Comparison of ENCODE assay signal across 20 cellular contexts in genomic region chr4:78414116-78414515, GRCh38.
"Had no signal": no experiment of that assay in that cellular context is flagged by ENCODE, and none has a peak within 500 bp of the region (broad histone marks: within the 10 kb centered on the region; RNA-seq: fewer than 3 reads in every experiment).

No MANE protein-coding gene starts in this region.

- H3K36me3 ChIP-seq: left lung, right lobe of liver, spleen had no signal

- DNase-seq: activated CD4-positive, alpha-beta T cell treated with anti-CD3 and anti-CD28 coated beads for 48 hours; activated CD8-positive, alpha-beta memory T cell treated with anti-CD3 and anti-CD28 coated beads, Interleukin-2, amount 50 U/mL, for 48 hours; activated CD8-positive, alpha-beta T cell treated with anti-CD3 and anti-CD28 coated beads, Interleukin-2, amount 10 ng/mL, durations not matched to agents 7 days and 5 days; activated naive CD4-positive, alpha-beta T cell; activated naive CD8-positive, alpha-beta T cell treated with anti-CD3 and anti-CD28 coated beads, Interleukin-2, amount 50 U/mL, for 24 hours; central memory CD4-positive, alpha-beta T cell; effector memory CD4-positive, alpha-beta T cell; foreskin keratinocyte; islet precursor cell; left lung; mesenchymal stem cell; nephron progenitor cell; psoas muscle; right lobe of liver; spleen; stimulated activated CD4-positive, alpha-beta T cell treated with anti-CD3 and anti-CD28 coated beads, Interleukin-1b, Interleukin-23, amount 100 ng/mL, for 48 hours; T-cell had no signal

- H3K4me1 ChIP-seq: left lung, psoas muscle, right lobe of liver, tibial nerve had no signal

- H3K27ac ChIP-seq: epithelial cell of prostate, foreskin keratinocyte, heart right ventricle, left lung, psoas muscle, right lobe of liver, spleen, tibial nerve had no signal

- H3K4me3 ChIP-seq: heart right ventricle, left lung, psoas muscle, right lobe of liver, spleen, tibial nerve had no signal

- H3K9me3 ChIP-seq: heart right ventricle, left lung, psoas muscle, right lobe of liver, spleen, tibial nerve had no signal

- H3K27me3 ChIP-seq: foreskin keratinocyte, heart right ventricle, left lung, right lobe of liver, spleen, tibial nerve had no signal
